ENCODE assay signal across 15 cellular contexts in genomic region chr1:93620169-93620840, GRCh38.
DNase-seq lines count a peak whose midpoint lies in the region; ATAC-seq and TF ChIP-seq lines count a peak whose summit lies in the region.
"Had no signal": no experiment of that assay in that cellular context is flagged by ENCODE, and none has a peak within 500 bp of the region (broad histone marks: within the 10 kb centered on the region; RNA-seq: fewer than 3 reads in every experiment).

No MANE protein-coding gene starts in this region.

- no peak overlapping the region for H2BK5ac ChIP-seq in mesendoderm (ENCODE audit: low read length)

- no peak overlapping the region for H4K5ac ChIP-seq in mesendoderm (ENCODE audit: low read length)

- H4K20me1 ChIP-seq in BLaER1 = peaks cover 100% of the 10 kb centered on the region

- no peak overlapping the region for H4K8ac ChIP-seq in mesendoderm (ENCODE audit: low read depth, low read length)

- intact Hi-C loops in colonic mucosa (cut with DNase I) = loop anchor here (10.0 kb wide), 2 partner anchors 224 to 316 kb away; no protein-coding TSS in a partner anchor

- H3K9ac ChIP-seq in BLaER1 = no peak overlapping the region
- no peak overlapping the region for H3K9ac ChIP-seq in colonic mucosa (ENCODE audit: low read depth in 2 of 2, low read length in 2 of 2)
- no peak overlapping the region for H3K9ac ChIP-seq in mesendoderm (ENCODE audit: low read length)
- H3K9ac ChIP-seq: BLaER1 treated with 17β-estradiol and CSF1 and Interleukin-3, amounts not matched to agents 10 nM and 100 nM had no signal

- peaks cover 8% of the 10 kb centered on the region for H3K27me3 Mint-ChIP-seq in HFFc6 (ENCODE audit: insufficient read depth)
- H3K27me3 Mint-ChIP-seq: activated naive CD8-positive, alpha-beta T cell treated with anti-CD3 and anti-CD28 coated beads, Interleukin-2, amount 10 ng/mL, durations not matched to agents 7 days and 5 days had no signal

- H3K18ac ChIP-seq in mesendoderm (ENCODE audit: low read length) = peak overlapping the region; percentile 15

- WGBS in mesendoderm (ENCODE audit: extremely low coverage, insufficient coverage, low lambda C conversion rate) = no CpG with 5 or more reads among the region's 3 CpGs

- H3K4me1 Mint-ChIP-seq in HFFc6 (ENCODE audit: low read depth) = peaks cover 99% of the 10 kb centered on the region

- peaks cover 74% of the 10 kb centered on the region for H3K36me3 ChIP-seq in BLaER1
- no peaks in the 10 kb centered on the region for H3K36me3 ChIP-seq in colonic mucosa
- H3K36me3 ChIP-seq in mesendoderm (ENCODE audit: control insufficient read depth, insufficient read depth, low read length) = no peaks in the 10 kb centered on the region
- H3K36me3 ChIP-seq: lower lobe of right lung, upper lobe of left lung had no signal

- peaks cover 59% of the 10 kb centered on the region for H3K79me2 ChIP-seq in mesendoderm (ENCODE audit: control insufficient read depth, insufficient read depth, low read length)

- H3K4me3 Mint-ChIP-seq in HFFc6 = no peak overlapping the region
- H3K4me3 Mint-ChIP-seq: activated naive CD8-positive, alpha-beta T cell treated with anti-CD3 and anti-CD28 coated beads, Interleukin-2, amount 10 ng/mL, durations not matched to agents 7 days and 5 days; activated T-helper 1 cell treated with anti-CD3 and anti-CD28 coated beads, Interleukin-12 subunit alpha, Interleukin-12 subunit beta, Interleukin-2, Interleukin-4 antibody, amounts not matched to agents 30 ng/mL and 10 ng/mL and 1 ng/mL, durations not matched to agents 14 hours and 24 hours and 36 hours; stimulated activated naive CD8-positive, alpha-beta T cell treated with anti-CD3 and anti-CD28 coated beads, Interleukin-15, amount 100 ng/mL, for 72 hours had no signal

- H3K27ac ChIP-seq in BLaER1 (0 out of 2 replicates have a peak overlapping the region, but pooled peaks have one; percentile 12), colonic mucosa (no peak overlapping the region), mesendoderm (ENCODE audit: low read depth, low read length) (no peak overlapping the region)
- H3K27ac ChIP-seq: BLaER1 treated with 17β-estradiol and CSF1 and Interleukin-3, amounts not matched to agents 10 nM and 100 nM; lower lobe of right lung; upper lobe of left lung had no signal

- H3K4me2 ChIP-seq in BLaER1 (no peak overlapping the region), mesendoderm (ENCODE audit: low read length) (no peak overlapping the region)

- no peak overlapping the region for H3K23ac ChIP-seq in mesendoderm (ENCODE audit: low read length)

- ATAC-seq in HG02623 (IDR thresholded peaks at IDR 0.05; ENCODE audit: unreplicated experiment) (no peak), GM19023 (IDR thresholded peaks at IDR 0.05; ENCODE audit: unreplicated experiment) (no peak)
- ATAC-seq: lower lobe of right lung; stimulated activated naive CD8-positive, alpha-beta T cell treated with anti-CD3 and anti-CD28 coated beads, Interleukin-15, amount 100 ng/mL, for 72 hours had no signal

- no peak overlapping the region for H2BK15ac ChIP-seq in mesendoderm (replicated peaks; ENCODE audit: low read depth)

- H3K4me3 ChIP-seq in BLaER1 = no peak overlapping the region
- no peak overlapping the region for H3K4me3 ChIP-seq in colonic mucosa
- H3K4me3 ChIP-seq in mesendoderm (ENCODE audit: low read length) = no peak overlapping the region
- H3K4me3 ChIP-seq: BLaER1 treated with 17β-estradiol and CSF1 and Interleukin-3, amounts not matched to agents 10 nM and 100 nM; lower lobe of right lung; upper lobe of left lung had no signal

- H2BK120ac ChIP-seq in mesendoderm (ENCODE audit: low read depth, low read length) = no peak overlapping the region

- TF ChIP-seq CTCF in HFFc6 (IDR thresholded peaks at IDR 0.05) (no peak), colonic mucosa (IDR thresholded peaks at IDR 0.05) (no peak)

- in situ Hi-C loops in ACHN (cut with HindIII; ENCODE audit: low pct_ligation_motif_present, low pct_unique_long_range_greater_than_20kb, low sequenced_read_pairs) = no loop called here

- H3K27ac Mint-ChIP-seq in HFFc6 = peak overlapping the region; percentile 89
- H3K27ac Mint-ChIP-seq: activated naive CD8-positive, alpha-beta T cell treated with anti-CD3 and anti-CD28 coated beads, Interleukin-2, amount 10 ng/mL, durations not matched to agents 7 days and 5 days; activated T-helper 1 cell treated with anti-CD3 and anti-CD28 coated beads, Interleukin-12 subunit alpha, Interleukin-12 subunit beta, Interleukin-2, Interleukin-4 antibody, amounts not matched to agents 30 ng/mL and 10 ng/mL and 1 ng/mL, durations not matched to agents 14 hours and 24 hours and 36 hours; stimulated activated naive CD8-positive, alpha-beta T cell treated with anti-CD3 and anti-CD28 coated beads, Interleukin-15, amount 100 ng/mL, for 72 hours had no signal

- peaks cover 24% of the 10 kb centered on the region for H3K36me3 Mint-ChIP-seq in HFFc6 (ENCODE audit: low read depth)
- H3K36me3 Mint-ChIP-seq: activated naive CD8-positive, alpha-beta T cell treated with anti-CD3 and anti-CD28 coated beads, Interleukin-2, amount 10 ng/mL, durations not matched to agents 7 days and 5 days had no signal

- no peak overlapping the region for H3K4ac ChIP-seq in mesendoderm (ENCODE audit: low read depth, low read length)

- peak; percentile 44 for DNase-seq in HFFc6
- peak; percentile 48 for DNase-seq in colonic mucosa
- DNase-seq in mesendoderm = no peak
- no peak for DNase-seq in ACHN
- DNase-seq: activated naive CD8-positive, alpha-beta T cell treated with anti-CD3 and anti-CD28 coated beads, Interleukin-2, amount 10 ng/mL, durations not matched to agents 7 days and 5 days; lower lobe of right lung; NCI-H774; stimulated activated CD4-positive, alpha-beta T cell treated with anti-CD3 and anti-CD28 coated beads, Interleukin-1b, Interleukin-23, amount 100 ng/mL, for 48 hours; stimulated activated naive CD8-positive, alpha-beta T cell treated with anti-CD3 and anti-CD28 coated beads, Interleukin-15, amount 100 ng/mL, for 72 hours; upper lobe of left lung had no signal

- H2AK5ac ChIP-seq in mesendoderm (ENCODE audit: low read length) = no peak overlapping the region

- H3K56ac ChIP-seq in mesendoderm (ENCODE audit: low read length) = peak overlapping the region; percentile 11

- H3K79me1 ChIP-seq in mesendoderm (ENCODE audit: low read length) = peaks cover 45% of the 10 kb centered on the region

- no peaks in the 10 kb centered on the region for H3K9me3 ChIP-seq in BLaER1
- no peaks in the 10 kb centered on the region for H3K9me3 ChIP-seq in colonic mucosa
- H3K9me3 ChIP-seq: BLaER1 treated with 17β-estradiol and CSF1 and Interleukin-3, amounts not matched to agents 10 nM and 100 nM; lower lobe of right lung; upper lobe of left lung had no signal

- H3K4me1 ChIP-seq in BLaER1 (peaks cover 49% of the 10 kb centered on the region), colonic mucosa (peaks cover 8% of the 10 kb centered on the region), mesendoderm (ENCODE audit: control insufficient read depth, low read depth, low read length) (peaks cover 54% of the 10 kb centered on the region)

- H3K27me3 ChIP-seq in BLaER1 = no peaks in the 10 kb centered on the region
- H3K27me3 ChIP-seq in colonic mucosa = no peaks in the 10 kb centered on the region
- no peaks in the 10 kb centered on the region for H3K27me3 ChIP-seq in mesendoderm (ENCODE audit: insufficient read depth, low read length, poor library complexity)
- H3K27me3 ChIP-seq: BLaER1 treated with 17β-estradiol and CSF1 and Interleukin-3, amounts not matched to agents 10 nM and 100 nM; upper lobe of left lung had no signal

- peaks cover 12% of the 10 kb centered on the region for H3K9me3 Mint-ChIP-seq in HFFc6
- H3K9me3 Mint-ChIP-seq: activated naive CD8-positive, alpha-beta T cell treated with anti-CD3 and anti-CD28 coated beads, Interleukin-2, amount 10 ng/mL, durations not matched to agents 7 days and 5 days; activated T-helper 1 cell treated with anti-CD3 and anti-CD28 coated beads, Interleukin-12 subunit alpha, Interleukin-12 subunit beta, Interleukin-2, Interleukin-4 antibody, amounts not matched to agents 30 ng/mL and 10 ng/mL and 1 ng/mL, durations not matched to agents 14 hours and 24 hours and 36 hours; stimulated activated naive CD8-positive, alpha-beta T cell treated with anti-CD3 and anti-CD28 coated beads, Interleukin-15, amount 100 ng/mL, for 72 hours had no signal

Comparison
In these comparisons a context has a peak if more than half of its experiments do, and no peak if none do; other contexts are left out.
1. DNase-seq: peak in HFFc6 (single experiment) and colonic mucosa (single experiment); none in mesendoderm (single experiment) and ACHN (single experiment).